In genomic region chr11:73399159-73400090, GRCh38 we compare ENCODE assay signal across 1 cellular context.
TF ChIP-seq lines count a peak whose summit lies in the region.

No MANE protein-coding gene starts in this region.

TF ChIP-seq in GM12878, 131 proteins besides CTCF, POLR2A, EP300 and RAD21:
- TF ChIP-seq YY1 (IDR thresholded peaks at IDR 0.05; ENCODE audit: low read depth, low read length) (no peak), PML (IDR thresholded peaks at IDR 0.05; ENCODE audit: low read length) (peak; percentile 22; the same call in 1 of the 2 replicates), CBFB (IDR thresholded peaks at IDR 0.05; ENCODE audit: low read depth) (peak; percentile 7; the same call in 1 of the 2 replicates)
